ENCODE assay signal across 8 cellular contexts in the genomic region with DNA sequence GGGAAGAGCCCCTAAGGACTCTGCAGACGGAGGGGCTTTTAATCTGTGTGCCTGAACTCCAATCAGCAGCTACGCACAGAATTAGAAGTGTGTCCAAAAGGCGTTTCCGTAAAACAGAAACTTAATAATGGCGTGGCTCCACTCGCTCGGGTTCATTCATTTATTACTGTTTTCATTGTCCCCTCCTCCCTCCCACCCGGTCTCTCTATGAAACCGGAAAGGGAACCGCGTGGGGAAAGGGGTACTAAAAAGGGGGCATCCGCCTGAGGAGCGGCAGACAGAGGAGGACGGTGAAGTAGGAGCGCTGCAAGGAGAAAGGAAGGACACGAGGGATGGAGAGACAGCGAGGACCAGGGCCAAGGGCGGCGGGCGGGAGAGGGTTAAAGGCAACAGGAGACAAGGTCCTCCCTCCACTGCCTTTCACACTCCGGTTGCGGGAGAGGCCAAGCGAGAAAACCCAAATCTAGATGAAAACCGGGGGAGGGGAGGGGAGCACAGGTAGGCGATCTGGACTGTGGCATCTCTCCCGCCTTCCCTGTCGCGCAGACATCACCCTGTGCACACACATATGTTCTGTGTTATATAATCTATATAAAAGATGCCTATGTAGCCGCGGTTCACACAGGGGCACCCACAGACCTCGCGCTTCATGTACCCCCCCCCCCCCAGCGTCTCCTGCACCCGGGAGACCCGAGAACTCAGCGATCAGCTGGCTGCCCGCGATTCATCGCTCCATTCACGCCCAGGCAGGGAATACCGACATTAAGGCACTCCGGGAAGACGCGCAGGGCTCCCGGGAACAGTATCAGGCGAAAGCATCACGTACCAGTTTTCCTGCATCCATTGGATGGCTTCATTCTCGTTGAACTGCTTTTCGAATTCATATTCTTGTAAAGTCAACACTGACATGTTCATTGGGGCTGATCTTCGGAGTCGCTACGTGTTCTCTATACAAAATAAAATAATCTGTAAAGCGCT. TPM values are rescaled to one million over a fixed set of nuclear protein-coding genes. Genes with fewer than 3 reads are reported as not detected.
DNase-seq lines count a peak whose midpoint lies in the region; ATAC-seq, FAIRE-seq and TF ChIP-seq lines count a peak whose summit lies in the region.

No MANE protein-coding gene starts in this region.

- peaks cover 10% of the 10 kb centered on the region for H3K36me3 Mint-ChIP-seq in activated CD8-positive, alpha-beta memory T cell treated with anti-CD3 and anti-CD28 coated beads, Interleukin-2, amount 10 ng/mL, durations not matched to agents 7 days and 5 days

- H3K4me1 ChIP-seq in H1 (replicated peaks in 1 of 4; ENCODE audit: control insufficient read depth in 3 of 4, insufficient read depth in 4 of 4, low read length in 3 of 4) = peaks cover 4 to 15% (median 10%) of the 10 kb centered on the region in 4 experiments; a peak in 5 of 7 replicates
- H3K4me1 ChIP-seq in mesodermal cell (ENCODE audit: control insufficient read depth, insufficient read depth, low read length, poor library complexity, severe bottlenecking) = peaks cover 36% of the 10 kb centered on the region

- no peak overlapping the region for H2AFZ ChIP-seq in H1 (ENCODE audit: low read length)

- peak overlapping the region; percentile 85 for H4K91ac ChIP-seq in H1 (replicated peaks; ENCODE audit: insufficient read length, low read length)

- H3K9ac ChIP-seq in H1 (replicated peaks in 1 of 4; ENCODE audit: extremely low read depth in 1 of 4, low read depth in 3 of 4, low read length in 3 of 4) = peak overlapping the region; percentile 67 to 95 (median 82)

- ATAC-seq in HG02852 (IDR thresholded peaks at IDR 0.05; ENCODE audit: unreplicated experiment) (peak; percentile 10), GM19351 (IDR thresholded peaks at IDR 0.05; ENCODE audit: unreplicated experiment) (no peak)
- peak; percentile 12 for ATAC-seq in activated CD8-positive, alpha-beta memory T cell treated with anti-CD3 and anti-CD28 coated beads, Interleukin-2, amount 10 ng/mL, durations not matched to agents 7 days and 5 days

- no peaks in the 10 kb centered on the region for H3K27me3 ChIP-seq in GM06990 (replicated peaks; ENCODE audit: control insufficient read depth, insufficient read depth, low read length)
- no peaks in the 10 kb centered on the region for H3K27me3 ChIP-seq in H1 (replicated peaks in 1 of 4; ENCODE audit: control insufficient read depth in 3 of 4, extremely low read depth in 1 of 4, insufficient read depth in 3 of 4, low read length in 3 of 4)

- H2BK12ac ChIP-seq in H1 (ENCODE audit: low read depth, low read length) = peak overlapping the region; percentile 82

- H2AK5ac ChIP-seq in H1 (ENCODE audit: low read depth, low read length) = peak overlapping the region; percentile 4; the same call in 1 of the 2 replicates

- peaks cover 0 to 48% of the 10 kb centered on the region in 2 experiments; a peak in 2 of 4 replicates for H3K79me2 ChIP-seq in H1 (ENCODE audit: control insufficient read depth in 1 of 2, insufficient read depth in 2 of 2, low read length in 2 of 2)

- CTCF ChIA-PET in activated CD8-positive, alpha-beta memory T cell treated with anti-CD3 and anti-CD28 coated beads, Interleukin-2, amount 10 ng/mL, durations not matched to agents 7 days and 5 days (lab: Charles Lee) = interaction anchor here (0.7 to 1.7 kb wide), 13 partner anchors 10 to 318 kb away, joined by 3 to 7 read pairs (median 3); no protein-coding TSS in a partner anchor
- CTCF ChIA-PET in H1 (lab: Charles Lee; ENCODE audit: partially characterized antibody) = interaction anchor here (0.6 to 1.2 kb wide), 6 partner anchors 10 to 146 kb away, joined by 3 to 4 read pairs (median 4); no protein-coding TSS in a partner anchor

- POLR2A ChIA-PET in H1 (lab: Charles Lee; ENCODE audit: partially characterized antibody) = interaction anchor here (0.7 to 2.9 kb wide), 17 partner anchors 10 to 214 kb away, joined by 3 to 25 read pairs (median 3); no protein-coding TSS in a partner anchor

- no peak; a peak in 1 of 3 replicates for TF ChIP-seq POLR2A in H1 (IDR thresholded peaks at IDR 0.05; ENCODE audit: control extremely low read depth in 1 of 2, low read depth in 2 of 2, low read length in 2 of 2)

- H3K4me2 ChIP-seq in H1 (ENCODE audit: insufficient read depth in 1 of 2, low read depth in 2 of 2, low read length in 2 of 2) = peak overlapping the region; percentile 88 to 91

- H3K36me3 ChIP-seq in GM06990 (ENCODE audit: control insufficient read depth, insufficient read depth, low read length) (no peaks in the 10 kb centered on the region), H1 (ENCODE audit: control insufficient read depth in 2 of 4, insufficient read depth in 4 of 4, low read length in 3 of 4) (peaks cover 0 to 3% (median 0%) of the 10 kb centered on the region in 4 experiments; a peak in 1 of 8 replicates), mesodermal cell (ENCODE audit: control insufficient read depth, insufficient read depth, low read length) (peaks cover 5% of the 10 kb centered on the region)

- peak overlapping the region; percentile 86 for H3K4me3 Mint-ChIP-seq in activated CD8-positive, alpha-beta memory T cell treated with anti-CD3 and anti-CD28 coated beads, Interleukin-2, amount 10 ng/mL, durations not matched to agents 7 days and 5 days

- H3K56ac ChIP-seq in H1 (replicated peaks; ENCODE audit: insufficient read length, low read depth, low read length) = peak overlapping the region; percentile 36

- peak overlapping the region; percentile 97 for H3K27ac Mint-ChIP-seq in activated CD8-positive, alpha-beta memory T cell treated with anti-CD3 and anti-CD28 coated beads, Interleukin-2, amount 10 ng/mL, durations not matched to agents 7 days and 5 days

- H3K79me1 ChIP-seq in H1 (ENCODE audit: low read depth, low read length) = no peaks in the 10 kb centered on the region

- TF ChIP-seq RAD21 in H1 (IDR thresholded peaks at IDR 0.05 in 1 of 2, conservative IDR thresholded peaks at IDR 0.05 in 1 of 2; ENCODE audit: low read depth in 2 of 2, low read length in 2 of 2) = no peak

- peaks cover 33% of the 10 kb centered on the region for H3K4me1 Mint-ChIP-seq in activated CD8-positive, alpha-beta memory T cell treated with anti-CD3 and anti-CD28 coated beads, Interleukin-2, amount 10 ng/mL, durations not matched to agents 7 days and 5 days

- H3K9me3 Mint-ChIP-seq in activated CD8-positive, alpha-beta memory T cell treated with anti-CD3 and anti-CD28 coated beads, Interleukin-2, amount 10 ng/mL, durations not matched to agents 7 days and 5 days (ENCODE audit: low read depth) = no peaks in the 10 kb centered on the region

- peak overlapping the region; percentile 95 for H2BK5ac ChIP-seq in H1 (ENCODE audit: low read depth, low read length)

- no peak for TF ChIP-seq EP300 in H1 (IDR thresholded peaks at IDR 0.05; ENCODE audit: borderline replicate concordance in 1 of 2, low read depth in 2 of 2, low read length in 2 of 2)

- H3K27ac ChIP-seq in H1 (ENCODE audit: low read depth, low read length) = peak overlapping the region; percentile 84
- H3K27ac ChIP-seq in mesodermal cell (ENCODE audit: low read depth, low read length, severe bottlenecking) = peak overlapping the region; percentile 89

- H2BK120ac ChIP-seq in H1 (replicated peaks; ENCODE audit: low read depth, low read length) = no peak overlapping the region

- H2BK20ac ChIP-seq in H1 (ENCODE audit: low read length) = no peak overlapping the region

- no peaks in the 10 kb centered on the region for H4K20me1 ChIP-seq in H1 (replicated peaks in 1 of 2; ENCODE audit: control insufficient read depth in 1 of 2, insufficient read depth in 2 of 2, low read length in 2 of 2)

- H3K18ac ChIP-seq in H1 (ENCODE audit: extremely low read depth, low read length) = peak overlapping the region; percentile 91

- 1% methylated on average over 52 of the region's 53 CpGs; no CpG with 5 or more reads in 1 of the 2 experiments for WGBS in H1 (ENCODE audit: extremely low coverage in 1 of 2, insufficient coverage in 1 of 2, insufficient read length in 1 of 2, insufficient replicate concordance in 2 of 2, low coverage in 1 of 2, low lambda C conversion rate in 2 of 2, missing lambda C conversion rate in 1 of 2), 2 experiments
- WGBS in mesodermal cell (ENCODE audit: insufficient coverage in 2 of 2), 2 experiments = 0% methylated on average over 24 to 33 of the region's 53 CpGs

- TF ChIP-seq CTCF in GM06990 (IDR thresholded peaks at IDR 0.05; ENCODE audit: insufficient read depth, low read length, poor library complexity, severe bottlenecking) = no peak
- TF ChIP-seq CTCF in H1 (IDR thresholded peaks at IDR 0.05; ENCODE audit: control extremely low read depth in 1 of 3, insufficient read depth in 1 of 3, low read depth in 1 of 3, low read length in 3 of 3) = no peak

- H3K23me2 ChIP-seq in H1 (ENCODE audit: low read depth, low read length) = peaks cover 14% of the 10 kb centered on the region

- H3K4ac ChIP-seq in H1 (replicated peaks; ENCODE audit: insufficient read length, low read depth, low read length) = peak overlapping the region; percentile 64

- no peak overlapping the region for H2BK15ac ChIP-seq in H1 (ENCODE audit: low read length)

- H3K9me3 ChIP-seq in H1 (ENCODE audit: insufficient read depth in 2 of 2, low read depth in 1 of 2, low read length in 1 of 2) (no peaks in the 10 kb centered on the region), mesodermal cell (ENCODE audit: control insufficient read depth, low read length) (no peaks in the 10 kb centered on the region)

- peak overlapping the region; percentile 84; the same call in 1 of the 2 replicates for H4K8ac ChIP-seq in H1 (ENCODE audit: extremely low read depth, insufficient read depth, low read length)

- FAIRE-seq in H1 (lab: Jason Lieb, UNC) = no peak

- H3K4me3 ChIP-seq in GM06990 (replicated peaks; ENCODE audit: low read depth, low read length) = peak overlapping the region; percentile 80
- peak overlapping the region; percentile 72 to 95 (median 84) for H3K4me3 ChIP-seq in H1 (ENCODE audit: extremely low read depth in 1 of 4, insufficient read depth in 2 of 4, low read depth in 3 of 4, low read length in 4 of 4)
- peak overlapping the region; percentile 90 for H3K4me3 ChIP-seq in mesodermal cell (ENCODE audit: extremely low read depth, insufficient read depth, low read length, poor library complexity, severe bottlenecking)

- H3K14ac ChIP-seq in H1 (ENCODE audit: insufficient read length) = no peak overlapping the region

- peak overlapping the region; percentile 35 for H4K5ac ChIP-seq in H1 (ENCODE audit: insufficient read length, low read depth, low read length)

- DNase-seq in GM06990 (ENCODE audit: extremely low read depth, insufficient read length) (peak; percentile 73), NCI-H748 treated with DMSO at 0.1 percent for 48 hours (lab: John Stamatoyannopoulos, UW) (peak; percentile 22), H1 (ENCODE audit: low read depth in 1 of 2, low spot score in 2 of 2) (peak in 1 of 2 experiments; percentile 63)
- DNase-seq in activated CD8-positive, alpha-beta memory T cell treated with anti-CD3 and anti-CD28 coated beads, Interleukin-2, amount 10 ng/mL, durations not matched to agents 7 days and 5 days = peak; percentile 73
- DNase-seq in stimulated activated CD8-positive, alpha-beta memory T cell treated with anti-CD3 and anti-CD28 coated beads, Interleukin-4, amount 100 ng/mL, for 24 hours (ENCODE audit: low read depth) = peak; percentile 30

- no peak overlapping the region for H3K23ac ChIP-seq in H1 (ENCODE audit: insufficient read length)

- H3K27me3 Mint-ChIP-seq in activated CD8-positive, alpha-beta memory T cell treated with anti-CD3 and anti-CD28 coated beads, Interleukin-2, amount 10 ng/mL, durations not matched to agents 7 days and 5 days = peaks cover 3% of the 10 kb centered on the region

RNA-seq across cellular contexts. Expression of a gene that starts 0.7 kb away (rescaled TPM):
- 10 to 100 TPM; 20.8 to 27.5 TPM for total RNA-seq in activated CD8-positive, alpha-beta memory T cell treated with anti-CD3 and anti-CD28 coated beads, Interleukin-2, amount 10 ng/mL, durations not matched to agents 7 days and 5 days
- total RNA-seq in H1 (2021; fragmentation: NEBNext Ultra II Directional; extraction: Animal tissue kit (Norgen Biotek cat#: 25700)) = 86.6 and 89.6 TPM in 2 replicates
- polyA plus RNA-seq in H1 (2011; rRNA removed) = 18.6 and 27.8 TPM in 2 replicates
- 49.1 TPM for polyA plus RNA-seq in H1 (2011; cell fraction: cytosol; rRNA removed)
- polyA plus RNA-seq in H1 (2011; cell fraction: nucleus; rRNA removed) = 28.8 TPM
- 53.7 to 81.8 TPM (median 55.0 TPM) in 4 replicates for polyA plus RNA-seq in H1 (2012, experiment 1 of 2)
- 27.8 TPM for polyA plus RNA-seq in H1 (2012, experiment 2 of 2)
- polyA plus RNA-seq in H1 (2013, experiment 1 of 2) = 105 TPM
- polyA plus RNA-seq in H1 (2013, experiment 2 of 2) = 124 TPM
- polyA minus RNA-seq in H1 (2011; rRNA and poly(A)+ RNA removed) = 93.8 and 126 TPM in 2 replicates
- 37.6 TPM for polyA minus RNA-seq in H1 (2011; cell fraction: cytosol; rRNA and poly(A)+ RNA removed)
- polyA minus RNA-seq in H1 (2011; cell fraction: nucleus; rRNA and poly(A)+ RNA removed) = 80.1 TPM
- polyA plus RNA-seq in mesodermal cell (2013, experiment 1 of 2) = 69.0 TPM
- polyA plus RNA-seq in mesodermal cell (2013, experiment 2 of 2) = 72.7 TPM
